13 cellular contexts compared by ENCODE assay signal in genomic region chr12:28313631-28314030, GRCh38.
DNase-seq lines count a peak whose midpoint lies in the region; ATAC-seq, FAIRE-seq and TF ChIP-seq lines count a peak whose summit lies in the region.
"Had no signal": no experiment of that assay in that cellular context is flagged by ENCODE, and none has a peak within 500 bp of the region (broad histone marks: within the 10 kb centered on the region; RNA-seq: fewer than 3 reads in every experiment).

No MANE protein-coding gene starts in this region.

- no peaks in the 10 kb centered on the region for H3K9me2 ChIP-seq in Loucy (replicated peaks; ENCODE audit: low read depth, low read length)

- H3F3A ChIP-seq in Loucy (ENCODE audit: low read depth), result no peaks in the 10 kb centered on the region

- H3K4me3 ChIP-seq in Loucy (ENCODE audit: low read length, poor library complexity, severe bottlenecking) (no peak overlapping the region), bronchial epithelial cell (ENCODE audit: low read depth, low read length) (no peak overlapping the region)
- H3K4me3 ChIP-seq: dorsolateral prefrontal cortex, PC-9 had no signal

- H4K20me1 ChIP-seq in Loucy (ENCODE audit: insufficient read depth, low read length, poor library complexity, severe bottlenecking), result peaks cover 3% of the 10 kb centered on the region

- H3K36me3 ChIP-seq in Loucy (ENCODE audit: insufficient read depth, low read length) (peaks cover 19% of the 10 kb centered on the region), bronchial epithelial cell (ENCODE audit: control insufficient read depth, insufficient read depth, low read length) (no peaks in the 10 kb centered on the region)

- no peak for FAIRE-seq in bronchial epithelial cell (lab: Jason Lieb, UNC)

- peak; percentile 16 for DNase-seq in G401 (ENCODE audit: low spot score)
- DNase-seq in bronchial epithelial cell (ENCODE audit: low read depth), result peak; percentile 34
- DNase-seq in myocyte (ENCODE audit: low read depth), result peak; percentile 91
- DNase-seq in activated naive CD4-positive, alpha-beta T cell (lab: John Stamatoyannopoulos, UW), result no peak
- DNase-seq in activated naive CD4-positive, alpha-beta T cell treated with anti-CD3 and anti-CD28 coated beads, Interleukin-2, amount 50 U/mL, for 16 hours, result no peak
- DNase-seq: activated T-cell treated with anti-CD3 and anti-CD28 coated beads, Interleukin-2, amount 50 U/mL, for 72 hours; dorsolateral prefrontal cortex; NCI-H1436; PC-9; stimulated activated naive CD4-positive, alpha-beta T cell treated with Interleukin-2 at 50 U/mL for 16 hours had no signal

- no peaks in the 10 kb centered on the region for H3K27me3 ChIP-seq in Loucy (ENCODE audit: insufficient read depth, low read length, poor library complexity, severe bottlenecking)
- H3K27me3 ChIP-seq in bronchial epithelial cell (ENCODE audit: control insufficient read depth, insufficient read depth, low read length), result no peaks in the 10 kb centered on the region
- H3K27me3 ChIP-seq: dorsolateral prefrontal cortex had no signal

- peaks cover 10% of the 10 kb centered on the region for H3K4me1 ChIP-seq in Loucy (ENCODE audit: insufficient read depth, low read length, poor library complexity, severe bottlenecking)

- ATAC-seq in GM21528 (IDR thresholded peaks at IDR 0.05; ENCODE audit: low FRiP score, unreplicated experiment) (no peak), GM21786 (IDR thresholded peaks at IDR 0.05; ENCODE audit: unreplicated experiment) (no peak)
- ATAC-seq: activated T-cell treated with anti-CD3 and anti-CD28 coated beads, Interleukin-2, amount 50 U/mL, for 72 hours had no signal

- in situ Hi-C loops in G401 (cut with HindIII; ENCODE audit: low sequenced_read_pairs), result no loop called here

- H2AFZ ChIP-seq in Loucy (ENCODE audit: low read length), result no peak overlapping the region
- H2AFZ ChIP-seq: PC-9 had no signal

- H3K4me2 ChIP-seq in Loucy (ENCODE audit: low read depth, low read length, poor library complexity, severe bottlenecking), result peak overlapping the region; percentile 35
- H3K4me2 ChIP-seq: PC-9 had no signal

- no peaks in the 10 kb centered on the region for H3K9me3 ChIP-seq in Loucy (ENCODE audit: insufficient read depth, low read depth, low read length)

- no peaks in the 10 kb centered on the region for H3K79me2 ChIP-seq in Loucy (ENCODE audit: insufficient read depth, low read length)

- TF ChIP-seq CTCF in Loucy (conservative IDR thresholded peaks at IDR 0.05; ENCODE audit: low read length) (no peak), bronchial epithelial cell (IDR thresholded peaks at IDR 0.05; ENCODE audit: insufficient read depth, low read length, severe bottlenecking) (no peak)

- no peak overlapping the region for H3K9ac ChIP-seq in Loucy (ENCODE audit: low read depth, low read length, poor library complexity, severe bottlenecking)

Comparison
In these comparisons a context has a peak if more than half of its experiments do, and no peak if none do; other contexts are left out.
1. DNase-seq: peak in G401 (single experiment), bronchial epithelial cell (single experiment) and myocyte (single experiment); none in activated naive CD4-positive, alpha-beta T cell (0 of 4) and activated naive CD4-positive, alpha-beta T cell treated with anti-CD3 and anti-CD28 coated beads, Interleukin-2, amount 50 U/mL, for 16 hours (single experiment).